2 cellular contexts compared by ENCODE assay signal in genomic region chr19:6238643-6239281, GRCh38.
TF ChIP-seq lines count a peak whose summit lies in the region.

No MANE protein-coding gene starts in this region.

TF ChIP-seq in SK-N-SH treated with all-trans-retinoic acid at 6 μM for 48 hours, 23 proteins besides CTCF, POLR2A, EP300 and RAD21:
- TF ChIP-seq CREB5 (CRISPR knock-in tag; IDR thresholded peaks at IDR 0.05; ENCODE audit: low read depth) (no peak), OSR1 (CRISPR knock-in tag; IDR thresholded peaks at IDR 0.05) (no peak), RARB (CRISPR knock-in tag; IDR thresholded peaks at IDR 0.05) (no peak), CSDC2 (CRISPR knock-in tag; IDR thresholded peaks at IDR 0.05) (no peak), ZNF565 (CRISPR knock-in tag; conservative IDR thresholded peaks at IDR 0.05; ENCODE audit: low read depth) (no peak), PPARA (CRISPR knock-in tag; IDR thresholded peaks at IDR 0.05; ENCODE audit: borderline replicate concordance) (no peak), ESRRG (CRISPR knock-in tag; IDR thresholded peaks at IDR 0.05) (no peak)

TF ChIP-seq in K562, 482 proteins besides CTCF, POLR2A, EP300 and RAD21 (continued from another document):
- TF ChIP-seq ZBTB33 (CRISPR knock-in tag; IDR thresholded peaks at IDR 0.05) = peak; percentile 99
- no peak for TF ChIP-seq ESRRB (CRISPR knock-in tag; IDR thresholded peaks at IDR 0.05; ENCODE audit: borderline replicate concordance)
- TF ChIP-seq TFAP4 (CRISPR knock-in tag; IDR thresholded peaks at IDR 0.05; ENCODE audit: borderline replicate concordance) = peak; percentile 24; the same call in 1 of the 2 replicates
- TF ChIP-seq E2F5 (CRISPR knock-in tag; IDR thresholded peaks at IDR 0.05) = no peak
- no peak for TF ChIP-seq PHF8 (IDR thresholded peaks at IDR 0.05; ENCODE audit: borderline replicate concordance, low read length)
- 0 out of 2 replicates have a peak, but pooled peaks have one; percentile 35 for TF ChIP-seq RERE (CRISPR knock-in tag; IDR thresholded peaks at IDR 0.05; ENCODE audit: borderline replicate concordance)
- no peak for TF ChIP-seq L3MBTL2 (IDR thresholded peaks at IDR 0.05)
TF ChIP-seq in K562: peak in this region for 4.
